21 cellular contexts compared by ENCODE assay signal in the genomic region with DNA sequence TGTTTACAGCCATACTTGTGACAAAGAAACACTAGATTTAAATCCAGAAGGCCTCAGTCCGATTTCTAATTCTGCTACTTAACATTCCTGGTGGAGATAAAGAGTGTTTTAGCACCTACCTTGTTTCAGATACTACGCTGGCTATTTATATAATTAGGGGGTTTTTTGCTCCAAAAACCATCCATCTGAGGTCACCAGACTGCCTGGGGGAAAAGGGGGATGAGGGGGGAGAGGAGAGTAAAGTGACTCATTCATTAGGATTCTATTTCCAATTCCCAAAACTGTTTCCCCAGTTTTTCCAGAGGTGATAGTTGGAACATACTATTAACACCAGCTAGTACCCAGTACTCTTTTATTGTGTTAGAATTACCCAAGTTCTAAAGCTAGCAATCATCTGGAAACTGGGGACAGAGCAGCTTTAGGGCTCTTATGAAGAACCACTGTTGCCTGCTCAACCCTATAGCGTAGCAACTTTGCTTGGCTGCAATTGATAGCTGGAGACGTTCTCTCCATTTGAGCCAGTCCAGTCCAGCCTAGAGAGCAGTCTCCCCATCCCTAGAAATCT. TPM values are rescaled to one million over a fixed set of nuclear protein-coding genes. Genes with fewer than 3 reads are reported as not detected.
DNase-seq lines count a peak whose midpoint lies in the region; ATAC-seq lines count a peak whose summit lies in the region.
"Had no signal": no experiment of that assay in that cellular context is flagged by ENCODE, and none has a peak within 500 bp of the region (broad histone marks: within the 10 kb centered on the region; RNA-seq: fewer than 3 reads in every experiment).

No MANE protein-coding gene starts in this region.

- peaks cover 29% of the 10 kb centered on the region for H3K4me1 ChIP-seq in rectal smooth muscle tissue (ENCODE audit: control insufficient read depth, insufficient read depth, low read length)

- no peak overlapping the region for H3K9ac ChIP-seq in rectal smooth muscle tissue (ENCODE audit: low read length)
- H3K9ac ChIP-seq: BLaER1 had no signal

- H3K4me3 ChIP-seq in rectal smooth muscle tissue (ENCODE audit: low read length): no peak overlapping the region
- H3K4me3 ChIP-seq: BLaER1, Peyer's patch had no signal

- peak overlapping the region; percentile 34 for H3K27ac ChIP-seq in rectal smooth muscle tissue (ENCODE audit: low read depth, low read length)
- H3K27ac ChIP-seq: BLaER1, HL-60, Peyer's patch had no signal

- DNase-seq in EH (ENCODE audit: low read depth) (peak; percentile 65), M059J (ENCODE audit: low read depth) (peak; percentile 67), astrocyte of the hippocampus (ENCODE audit: low read depth, low spot score) (peak; percentile 50), NCI-H1417 (lab: John Stamatoyannopoulos, UW) (no peak), pons (ENCODE audit: low spot score) (no peak)
- DNase-seq: CD8-positive, alpha-beta memory T cell; H9; KG1; NCI-H1092; NCI-H1694; NCI-H2107; NCI-H345; NCI-H774; Peyer's patch; SHP77 treated with DMSO at 0.1 percent for 48 hours had no signal

- ATAC-seq in GM18861 (IDR thresholded peaks at IDR 0.05; ENCODE audit: unreplicated experiment): no peak
- ATAC-seq in HG03039 (IDR thresholded peaks at IDR 0.05; ENCODE audit: unreplicated experiment): no peak

- peaks cover 18% of the 10 kb centered on the region for H3K36me3 ChIP-seq in rectal smooth muscle tissue (ENCODE audit: control insufficient read depth, insufficient read depth, low read length)

- no peaks in the 10 kb centered on the region for H3K27me3 ChIP-seq in rectal smooth muscle tissue (ENCODE audit: control insufficient read depth, insufficient read depth, low read length)
- H3K27me3 ChIP-seq: BLaER1, Peyer's patch had no signal

RNA-seq across cellular contexts. Expression of gene GCC1, which starts 6.6 kb away (rescaled TPM):
- total RNA-seq in M059J (2014; rRNA removed; shearing (Covaris generic)): 12.0 and 19.6 TPM in 2 replicates

RNA-seq across cellular contexts. Expression of gene ARF5, which starts 9.4 kb away (rescaled TPM):
- total RNA-seq in M059J (2014; rRNA removed; shearing (Covaris generic)): 250 and 256 TPM in 2 replicates

RNA-seq across cellular contexts. Expression of gene FSCN3, which starts 14.7 kb away (rescaled TPM):
- total RNA-seq in M059J (2014; rRNA removed; shearing (Covaris generic)): 1.8 and 2.9 TPM in 2 replicates
- total RNA-seq: MCF 10A had no signal

RNA-seq across cellular contexts. Expression of gene PAX4, which starts 39.1 kb away (rescaled TPM):
- total RNA-seq in M059J (2014; rRNA removed; shearing (Covaris generic)): not detected in 2 replicates
- total RNA-seq: CD8-positive, alpha-beta memory T cell; H9; MCF 10A had no signal

Comparison
In these comparisons a context has a peak if more than half of its experiments do, and no peak if none do; other contexts are left out.
1. DNase-seq: peak in EH (single experiment), M059J (single experiment) and astrocyte of the hippocampus (single experiment); none in NCI-H1417 (0 of 3) and pons (single experiment).